8 cellular contexts compared by ENCODE assay signal in the genomic region with DNA sequence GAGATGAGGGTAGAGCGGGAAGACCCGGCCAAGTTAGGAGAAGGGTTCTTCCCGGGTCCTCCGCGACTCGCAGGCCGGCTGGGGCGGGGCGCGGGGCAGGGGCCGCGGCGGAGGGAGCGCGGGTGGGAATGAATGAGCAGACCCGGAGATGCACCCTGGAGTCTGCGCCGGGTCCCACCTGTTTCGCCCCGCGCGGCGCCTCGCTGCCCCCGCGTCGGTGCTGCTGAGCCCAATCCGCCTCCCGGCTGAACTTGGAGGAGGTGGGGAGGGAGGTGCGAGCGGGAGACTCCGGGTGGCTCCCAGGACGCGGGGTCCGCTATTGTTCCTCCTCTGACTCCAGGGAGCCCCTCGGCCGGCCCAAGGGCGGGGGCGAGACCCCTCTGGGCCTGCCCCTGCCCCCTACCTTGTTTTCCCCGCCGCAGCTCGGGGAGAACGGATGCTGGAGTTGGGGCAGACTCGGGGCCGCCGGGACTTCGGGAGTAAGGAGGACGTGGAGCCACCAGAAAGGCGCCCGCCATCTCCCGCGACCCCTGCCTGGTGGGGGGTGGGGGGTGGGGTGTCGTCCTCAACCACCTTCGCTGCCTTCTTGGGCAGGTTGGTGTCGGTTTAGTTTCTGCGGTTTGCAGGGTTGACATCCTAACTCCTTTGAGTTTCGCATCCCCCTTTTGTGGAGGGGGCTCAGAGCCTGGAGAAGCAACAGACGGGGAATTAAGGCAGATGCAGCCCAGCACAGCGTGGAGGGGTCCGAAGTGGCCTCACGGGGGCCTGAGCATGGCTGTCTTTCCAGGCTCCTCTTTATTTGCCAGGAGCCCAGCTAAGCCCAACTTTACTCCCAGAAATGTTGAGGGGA.
A peak's percentile ranks its signal among the peaks of the same experiment; 100 is the strongest.
DNase-seq lines count a peak whose midpoint lies in the region; ATAC-seq and TF ChIP-seq lines count a peak whose summit lies in the region.

No MANE protein-coding gene starts in this region.

- no peak for TF ChIP-seq RAD21 in Ishikawa (IDR thresholded peaks at IDR 0.05; ENCODE audit: low read depth)

- no peak for TF ChIP-seq EP300 in Ishikawa (IDR thresholded peaks at IDR 0.05; ENCODE audit: borderline replicate concordance)

- H3K4me3 ChIP-seq in iPS-11a (ENCODE audit: low read depth, low read length) = peak overlapping the region; percentile 83
- peak overlapping the region; percentile 51 to 86 (median 68) for H3K4me3 ChIP-seq in skin epidermis

- H3K27ac ChIP-seq in angular gyrus (ENCODE audit: low read depth, low read length) = peak overlapping the region; percentile 74
- peak overlapping the region; percentile 71 to 97 (median 87) for H3K27ac ChIP-seq in skin epidermis

- DNase-seq in GM03348 (ENCODE audit: low spot score) (peak; percentile 46), NCI-H187 treated with DMSO at 0.1 percent for 48 hours (lab: John Stamatoyannopoulos, UW) (no peak)

- ATAC-seq in HG02798 (IDR thresholded peaks at IDR 0.05; ENCODE audit: poor library complexity, unreplicated experiment) (no peak), HG03469 (IDR thresholded peaks at IDR 0.05; ENCODE audit: unreplicated experiment) (no peak)

TF ChIP-seq in Ishikawa, 13 proteins besides CTCF, POLR2A, EP300 and RAD21:
- TF ChIP-seq ZBTB7A (IDR thresholded peaks at IDR 0.05; ENCODE audit: low read depth) (no peak; the same call in 1 of the 2 replicates), TAF1 (IDR thresholded peaks at IDR 0.05; ENCODE audit: low read depth) (no peak)
- TF ChIP-seq, protein P1, sequence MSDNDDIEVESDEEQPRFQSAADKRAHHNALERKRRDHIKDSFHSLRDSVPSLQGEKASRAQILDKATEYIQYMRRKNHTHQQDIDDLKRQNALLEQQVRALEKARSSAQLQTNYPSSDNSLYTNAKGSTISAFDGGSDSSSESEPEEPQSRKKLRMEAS (IDR thresholded peaks at IDR 0.05) = 0 out of 2 replicates have a peak, but pooled peaks have one; percentile 9
